In the genomic region with DNA sequence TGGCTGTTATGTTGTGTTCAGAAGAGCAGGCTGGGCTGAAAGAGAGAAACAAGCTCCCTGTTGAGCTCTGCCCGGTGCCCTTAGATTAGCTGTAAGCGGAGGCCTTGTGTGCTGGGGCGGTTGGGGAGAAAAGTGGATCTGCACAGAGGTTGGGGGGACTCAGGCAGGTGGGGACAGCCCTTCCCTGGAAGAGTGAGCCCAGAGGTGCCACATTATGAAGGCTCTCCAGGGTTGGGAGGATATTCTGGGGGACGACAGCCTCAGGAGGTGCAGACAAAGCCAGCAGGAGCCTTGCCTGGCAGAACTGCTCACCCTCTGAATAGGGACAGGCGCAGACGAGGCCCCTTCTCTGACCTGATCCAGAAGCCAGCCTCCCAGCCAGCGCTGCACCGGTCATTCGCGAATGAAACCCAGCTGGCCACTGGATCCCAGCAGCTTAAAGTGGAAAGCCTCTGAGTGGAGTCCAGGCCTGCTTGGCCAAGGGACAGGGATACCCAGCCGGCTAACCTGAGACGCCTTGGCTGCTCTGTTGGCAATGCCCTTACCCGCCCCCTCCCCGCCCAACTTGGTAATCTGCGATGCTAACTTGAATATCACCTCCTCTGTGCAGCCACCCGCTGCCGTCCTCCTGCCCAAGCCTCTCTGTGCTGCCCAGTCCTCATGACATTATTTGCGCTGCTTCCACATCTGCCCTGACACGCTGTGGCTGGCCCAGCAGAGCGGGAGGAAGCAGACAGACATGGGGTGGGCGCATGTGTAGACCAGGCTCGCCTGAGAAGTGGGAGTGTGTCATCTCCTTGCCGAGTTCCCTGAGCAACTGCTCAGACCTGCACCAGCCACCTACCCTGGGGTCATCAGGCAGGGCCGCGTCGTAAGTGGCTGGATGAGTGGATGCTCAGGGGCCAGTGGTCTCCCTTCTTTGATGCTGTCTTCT, we compare ENCODE assay signal across 13 cellular contexts. TPM values are rescaled to one million over a fixed set of nuclear protein-coding genes. Genes with fewer than 3 reads are reported as not detected.
DNase-seq lines count a peak whose midpoint lies in the region; ATAC-seq and TF ChIP-seq lines count a peak whose summit lies in the region.
"Had no signal": no experiment of that assay in that cellular context is flagged by ENCODE, and none has a peak within 500 bp of the region (broad histone marks: within the 10 kb centered on the region; RNA-seq: fewer than 3 reads in every experiment).

No MANE protein-coding gene starts in this region.

- H3K27ac ChIP-seq in right atrium auricular region (peak overlapping the region; percentile 87 to 94), skeletal muscle tissue (ENCODE audit: low read depth, low read length) (no peak overlapping the region)

- H3K36me3 Mint-ChIP-seq in T-helper 17 cell (ENCODE audit: low read depth), result no peaks in the 10 kb centered on the region

- peak overlapping the region; percentile 23 to 64 (median 30) for H3K9ac ChIP-seq in skeletal muscle tissue (ENCODE audit: low read depth in 1 of 3, low read length in 3 of 3)

- H3K4me1 ChIP-seq in right atrium auricular region (peaks cover 0 to 82% of the 10 kb centered on the region in 2 donors), skeletal muscle tissue (ENCODE audit: control insufficient read depth in 3 of 3, insufficient read depth in 3 of 3, low read length in 3 of 3) (peaks cover 32 to 36% (median 33%) of the 10 kb centered on the region in 3 donors)

- H3K27me3 Mint-ChIP-seq in T-helper 17 cell, result no peaks in the 10 kb centered on the region

- DNase-seq in Daoy (ENCODE audit: low read depth) (peak; percentile 51), T-helper 17 cell (no peak), right atrium auricular region (ENCODE audit: low spot score) (no peak), GM13977 (ENCODE audit: low spot score) (no peak), NCI-H1417 treated with DMSO at 0.1 percent for 48 hours (lab: John Stamatoyannopoulos, UW) (no peak), NCI-H345 (lab: John Stamatoyannopoulos, UW) (no peak)
- DNase-seq: activated CD4-positive, alpha-beta T cell treated with anti-CD3 and anti-CD28 coated beads for 1 hour; NCI-H1092 treated with DMSO at 0.1 percent for 48 hours; OCI-M1 had no signal

- peaks cover 36% of the 10 kb centered on the region for H3K4me1 Mint-ChIP-seq in T-helper 17 cell

- TF ChIP-seq CTCF in right atrium auricular region (IDR thresholded peaks at IDR 0.05), result no peak
- no peak for TF ChIP-seq CTCF in GM13977 (IDR thresholded peaks at IDR 0.05; ENCODE audit: extremely low read depth, insufficient read depth, missing control alignments)

- peak overlapping the region; percentile 82 for H3K27ac Mint-ChIP-seq in T-helper 17 cell
- H3K27ac Mint-ChIP-seq: GM23338 had no signal

- H3K4me3 ChIP-seq in right atrium auricular region (no peak overlapping the region), skeletal muscle tissue (ENCODE audit: low read length in 3 of 3) (peak overlapping the region in 1 of 3 donors; percentile 29)
- H3K4me3 ChIP-seq: GM23338, tibial artery had no signal

- H3K9me3 ChIP-seq in T-helper 17 cell (ENCODE audit: control insufficient read depth, low read length, poor library complexity, severe bottlenecking) (no peaks in the 10 kb centered on the region), right atrium auricular region (no peaks in the 10 kb centered on the region), skeletal muscle tissue (ENCODE audit: control insufficient read depth in 3 of 3, low read length in 3 of 3) (no peaks in the 10 kb centered on the region)
- H3K9me3 ChIP-seq: tibial artery had no signal

- H3K36me3 ChIP-seq in right atrium auricular region (no peaks in the 10 kb centered on the region), skeletal muscle tissue (ENCODE audit: control insufficient read depth in 3 of 3, insufficient read depth in 3 of 3, low read length in 3 of 3) (no peaks in the 10 kb centered on the region)
- H3K36me3 ChIP-seq: tibial artery had no signal

- no peak for ATAC-seq in T-helper 17 cell
- no peak for ATAC-seq in GM21390 (IDR thresholded peaks at IDR 0.05; ENCODE audit: unreplicated experiment)

- H3K27me3 ChIP-seq in right atrium auricular region (no peaks in the 10 kb centered on the region), skeletal muscle tissue (ENCODE audit: control insufficient read depth in 3 of 3, insufficient read depth in 3 of 3, low read length in 3 of 3) (no peaks in the 10 kb centered on the region)
- H3K27me3 ChIP-seq: tibial artery had no signal

- H3K4me3 Mint-ChIP-seq in T-helper 17 cell, result no peak overlapping the region
- H3K4me3 Mint-ChIP-seq: GM23338 had no signal

- in situ Hi-C loops in GM13977 (cut with MboI; ENCODE audit: low pct_unique_long_range_greater_than_20kb, low sequenced_read_pairs, unreplicated experiment), result loop anchor here (25.0 kb wide), 1 partner anchor 396 kb away; a partner anchor contains a TSS

RNA-seq across cellular contexts. Expression of a gene that starts 5.6 kb away (rescaled TPM):
- 17.5 and 20.6 TPM in 2 replicates for total RNA-seq in Daoy (2014; rRNA removed; shearing (Covaris generic))
- total RNA-seq in T-helper 17 cell (10 to 100 TPM; 61.5 to 67.4 TPM), right atrium auricular region (10 to 100 TPM; 32.4 to 43.8 TPM), skeletal muscle tissue (6.3 TPM)

RNA-seq across cellular contexts. Expression of a gene that starts 55.1 kb away (rescaled TPM):
- 46.6 and 51.4 TPM in 2 replicates for total RNA-seq in Daoy (2014; rRNA removed; shearing (Covaris generic))
- 10 to 100 TPM; 82.2 to 90.5 TPM for total RNA-seq in T-helper 17 cell
- total RNA-seq in right atrium auricular region, result 10 to 100 TPM; 28.5 to 41.1 TPM
- 11.5 TPM for total RNA-seq in skeletal muscle tissue
